Comparison of ENCODE assay signal across 27 cellular contexts in the genomic region with DNA sequence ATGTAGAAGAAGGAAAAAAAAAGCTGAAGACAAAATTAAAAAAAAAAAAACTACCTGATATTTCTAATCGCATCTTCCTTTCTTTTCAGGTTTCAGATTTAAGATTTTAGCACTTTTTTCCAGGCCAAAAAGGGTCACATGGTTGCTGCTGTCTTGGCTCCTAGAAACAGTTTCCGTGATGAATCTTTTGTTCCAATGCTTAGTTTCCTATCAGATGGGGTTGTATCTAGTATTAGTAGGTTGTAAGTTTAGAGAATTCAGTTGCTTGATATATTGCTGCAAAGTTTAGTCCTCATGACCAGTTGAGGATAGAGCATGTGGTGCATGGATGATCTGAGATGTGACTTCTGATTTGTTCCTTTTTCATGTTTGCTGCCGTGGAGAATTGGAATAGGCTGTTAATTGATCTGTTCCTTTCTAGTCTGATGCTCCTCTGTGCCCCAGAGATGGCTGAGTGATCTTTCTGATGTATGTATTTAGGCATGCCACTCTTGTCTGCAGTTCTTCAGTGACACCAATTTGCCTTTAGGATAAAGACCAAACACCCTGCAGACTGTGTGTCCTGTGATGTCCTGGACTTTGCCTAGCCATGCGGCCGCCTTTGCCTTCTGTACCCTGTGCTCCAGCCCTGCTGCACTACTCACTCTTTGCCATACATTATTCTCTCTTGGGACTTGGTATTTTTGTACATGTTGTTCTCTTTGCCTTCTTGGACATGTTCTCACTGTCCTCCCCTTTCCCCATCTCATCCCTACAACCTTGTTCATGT.
"Had no signal": no experiment of that assay in that cellular context is flagged by ENCODE, and none has a peak within 500 bp of the region (broad histone marks: within the 10 kb centered on the region; RNA-seq: fewer than 3 reads in every experiment).

No MANE protein-coding gene starts in this region.

- H3K36me3 Mint-ChIP-seq: activated naive CD4-positive, alpha-beta T cell treated with anti-CD3 and anti-CD28 coated beads, Interleukin-2, amount 50 U/mL, for 72 hours; mesothelial cell of epicardium; naive thymus-derived CD8-positive, alpha-beta T cell; WTC11 had no signal

- H3K4me1 Mint-ChIP-seq: WTC11 had no signal

- H3K4me1 ChIP-seq: psoas muscle, suprapubic skin, tibial nerve had no signal

- H3K27ac ChIP-seq: cardiac muscle cell, ovary, psoas muscle, stomach, suprapubic skin, tibial nerve had no signal

- FAIRE-seq: kidney, urothelium cell line had no signal

- DNase-seq: activated CD4-positive, alpha-beta T cell treated with anti-CD3 and anti-CD28 coated beads, Interleukin-2, amount 50 U/mL, for 4 hours; activated CD8-positive, alpha-beta memory T cell treated with anti-CD3 and anti-CD28 coated beads for 24 hours; activated CD8-positive, alpha-beta memory T cell treated with anti-CD3 and anti-CD28 coated beads, Interleukin-2, amount 50 U/mL, for 4 hours; activated T-cell treated with anti-CD3 and anti-CD28 coated beads, Interleukin-2, amount 50 U/mL, for 24 hours; amniotic stem cell; cortex of kidney; effector CD4-positive, alpha-beta T cell; erythroblast; foreskin fibroblast; kidney; mammary epithelial cell; naive thymus-derived CD8-positive, alpha-beta T cell; ovary; psoas muscle; right cardiac atrium; stimulated activated CD4-positive, alpha-beta T cell treated with anti-CD3 and anti-CD28 coated beads, Interleukin-4, amount 100 ng/mL, for 24 hours; stomach; T1000 had no signal

- H3K27me3 Mint-ChIP-seq: activated T-cell treated with anti-CD3 and anti-CD28 coated beads, Interleukin-2, amount 50 U/mL, for 24 hours; activated T-helper 17 cell treated with anti-CD3 and anti-CD28 coated beads, Interleukin-2, amount 50 U/mL, for 72 hours; naive thymus-derived CD8-positive, alpha-beta T cell had no signal

- H3K36me3 ChIP-seq: cardiac muscle cell, ovary, stomach, suprapubic skin, tibial nerve had no signal

- H3K4me3 ChIP-seq: cardiac muscle cell, ovary, psoas muscle, stomach, suprapubic skin, tibial nerve had no signal

- H3K9me3 Mint-ChIP-seq: activated naive CD4-positive, alpha-beta T cell treated with anti-CD3 and anti-CD28 coated beads, Interleukin-2, amount 50 U/mL, for 72 hours; activated T-cell treated with anti-CD3 and anti-CD28 coated beads, Interleukin-2, amount 50 U/mL, for 24 hours; activated T-helper 17 cell treated with anti-CD3 and anti-CD28 coated beads, Interleukin-2, amount 50 U/mL, for 72 hours; mesothelial cell of epicardium; naive thymus-derived CD8-positive, alpha-beta T cell; T-helper 1 cell treated with Interleukin-12 subunit alpha and Interleukin-12 subunit beta and Interleukin-4 antibody, amounts not matched to agents 30 μg/mL and 1 μg/mL, for 36 hours; WTC11 had no signal

- H3K9me3 ChIP-seq: ovary, psoas muscle, stomach, suprapubic skin, tibial nerve had no signal

- H3K27me3 ChIP-seq: cardiac muscle cell, ovary, stomach, suprapubic skin, tibial nerve had no signal

- ATAC-seq: activated T-helper 17 cell treated with anti-CD3 and anti-CD28 coated beads, Interleukin-2, amount 50 U/mL, for 72 hours; naive thymus-derived CD8-positive, alpha-beta T cell; WTC11 had no signal

- H3K4me3 Mint-ChIP-seq: activated T-cell treated with anti-CD3 and anti-CD28 coated beads, Interleukin-2, amount 50 U/mL, for 24 hours; activated T-helper 17 cell treated with anti-CD3 and anti-CD28 coated beads, Interleukin-2, amount 50 U/mL, for 72 hours; mesothelial cell of epicardium; naive thymus-derived CD8-positive, alpha-beta T cell; T-helper 1 cell treated with Interleukin-12 subunit alpha and Interleukin-12 subunit beta and Interleukin-4 antibody, amounts not matched to agents 30 μg/mL and 1 μg/mL, for 36 hours; WTC11 had no signal

- H3K27ac Mint-ChIP-seq: activated T-cell treated with anti-CD3 and anti-CD28 coated beads, Interleukin-2, amount 50 U/mL, for 24 hours; activated T-helper 17 cell treated with anti-CD3 and anti-CD28 coated beads, Interleukin-2, amount 50 U/mL, for 72 hours; mesothelial cell of epicardium; T-helper 1 cell treated with Interleukin-12 subunit alpha and Interleukin-12 subunit beta and Interleukin-4 antibody, amounts not matched to agents 30 μg/mL and 1 μg/mL, for 36 hours; WTC11 had no signal
